7 cellular contexts compared by ENCODE assay signal in the genomic region with DNA sequence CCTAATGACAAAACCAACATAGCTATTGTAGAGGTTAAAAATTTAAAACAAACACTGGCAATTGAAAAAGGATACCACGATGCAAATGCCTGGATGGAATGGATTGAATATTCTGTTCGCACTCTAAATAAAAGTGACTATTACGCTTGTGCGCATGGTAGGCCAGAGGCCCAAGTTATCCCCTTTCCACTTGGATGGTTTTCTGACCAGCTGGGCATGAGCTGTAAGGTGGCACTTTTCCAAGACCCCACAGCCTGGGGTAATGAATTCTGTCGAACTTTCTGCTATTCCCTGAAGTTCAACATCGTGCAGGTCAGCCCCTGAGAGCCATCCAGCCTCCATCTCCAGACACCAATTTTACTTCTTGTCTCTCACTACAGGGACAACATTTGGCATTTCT. TPM values are rescaled to one million over a fixed set of nuclear protein-coding genes. Genes with fewer than 3 reads are reported as not detected.
"Had no signal": no experiment of that assay in that cellular context is flagged by ENCODE, and none has a peak within 500 bp of the region (broad histone marks: within the 10 kb centered on the region; RNA-seq: fewer than 3 reads in every experiment).

No MANE protein-coding gene starts in this region.

- H3K4me2 ChIP-seq: GM23338 had no signal

- H2AFZ ChIP-seq: GM23338 had no signal

- ATAC-seq: GM23338, K562 had no signal

- H3K4me3 ChIP-seq: GM23338, K562 had no signal

- DNase-seq: H9, HCEC 1CT, IMR-90, KG1 had no signal

RNA-seq across cellular contexts. Expression of a gene that starts 5.4 kb away (rescaled TPM):
- total RNA-seq: HT-29 had no signal
- polyA plus RNA-seq: K562 had no signal
